15 cellular contexts compared by ENCODE assay signal in the genomic region with DNA sequence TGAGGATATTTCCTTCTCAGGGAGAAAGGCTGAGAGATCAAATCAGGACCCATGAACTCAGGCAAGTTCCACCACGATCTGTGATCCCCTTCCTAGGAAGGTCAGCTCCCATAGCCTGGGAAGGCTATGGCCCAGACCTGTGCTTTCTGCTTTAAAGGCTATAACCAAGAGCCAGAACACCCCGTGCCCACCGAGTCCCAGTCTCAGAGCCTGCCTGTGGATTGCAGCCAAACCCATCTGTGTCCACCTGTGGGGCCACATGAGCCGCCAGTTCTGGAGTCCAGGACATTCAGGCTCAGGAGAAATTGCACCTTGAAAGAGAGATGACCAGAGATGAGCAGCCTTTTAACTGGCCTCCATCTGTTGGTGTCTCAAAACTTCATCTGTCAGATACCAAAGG. TPM values are rescaled to one million over a fixed set of nuclear protein-coding genes. Genes with fewer than 3 reads are reported as not detected.
"Had no signal": no experiment of that assay in that cellular context is flagged by ENCODE, and none has a peak within 500 bp of the region (broad histone marks: within the 10 kb centered on the region; RNA-seq: fewer than 3 reads in every experiment).

No MANE protein-coding gene starts in this region.

- H3K27ac ChIP-seq: ascending aorta, psoas muscle, right lobe of liver, WERI-Rb-1 had no signal

- H3K36me3 ChIP-seq: ascending aorta, right lobe of liver, WERI-Rb-1 had no signal

- H3K4me3 Mint-ChIP-seq: nephron; stimulated activated memory B cell treated with anti-CD40 and anti-IgM and Interleukin-4, amounts not matched to agents 10 μg/mL and 1 μg/mL and 100 μg/mL, for 72 hours had no signal

- H3K9me3 ChIP-seq: ascending aorta, psoas muscle, right lobe of liver had no signal

- H3K27me3 Mint-ChIP-seq: activated naive CD8-positive, alpha-beta T cell treated with anti-CD3 and anti-CD28 coated beads, Interleukin-2, amount 10 ng/mL, durations not matched to agents 7 days and 5 days had no signal

- FAIRE-seq: bronchial epithelial cell, colon, endothelial cell of umbilical vein had no signal

- H3K27ac Mint-ChIP-seq: stimulated activated memory B cell treated with anti-CD40 and anti-IgM and Interleukin-4, amounts not matched to agents 10 μg/mL and 1 μg/mL and 100 μg/mL, for 72 hours had no signal

- H3K4me3 ChIP-seq: ascending aorta, psoas muscle, right lobe of liver had no signal

- DNase-seq: activated CD4-positive, alpha-beta T cell treated with anti-CD3 and anti-CD28 coated beads for 4 hours; activated naive CD8-positive, alpha-beta T cell treated with anti-CD3 and anti-CD28 coated beads, Interleukin-2, amount 10 ng/mL, durations not matched to agents 7 days and 5 days; foreskin melanocyte; occipital lobe; psoas muscle; right lobe of liver; trophoblast cell; WERI-Rb-1 had no signal

- H3K9me3 Mint-ChIP-seq: activated naive CD8-positive, alpha-beta T cell treated with anti-CD3 and anti-CD28 coated beads, Interleukin-2, amount 10 ng/mL, durations not matched to agents 7 days and 5 days; nephron; stimulated activated memory B cell treated with anti-CD40 and anti-IgM and Interleukin-4, amounts not matched to agents 10 μg/mL and 1 μg/mL and 100 μg/mL, for 72 hours had no signal

- H3K36me3 Mint-ChIP-seq: stimulated activated memory B cell treated with anti-CD40 and anti-IgM and Interleukin-4, amounts not matched to agents 10 μg/mL and 1 μg/mL and 100 μg/mL, for 72 hours had no signal

- ATAC-seq: psoas muscle; right lobe of liver; stimulated activated memory B cell treated with anti-CD40 and anti-IgM and Interleukin-4, amounts not matched to agents 10 μg/mL and 1 μg/mL and 100 μg/mL, for 72 hours had no signal

RNA-seq across cellular contexts. Expression of a gene that starts 46.9 kb away (rescaled TPM):
- total RNA-seq: ascending aorta, endothelial cell of umbilical vein, lung microvascular endothelial cell, occipital lobe had no signal
- polyA plus RNA-seq: endothelial cell of umbilical vein had no signal
